ENCODE assay signal across 13 cellular contexts in the genomic region with DNA sequence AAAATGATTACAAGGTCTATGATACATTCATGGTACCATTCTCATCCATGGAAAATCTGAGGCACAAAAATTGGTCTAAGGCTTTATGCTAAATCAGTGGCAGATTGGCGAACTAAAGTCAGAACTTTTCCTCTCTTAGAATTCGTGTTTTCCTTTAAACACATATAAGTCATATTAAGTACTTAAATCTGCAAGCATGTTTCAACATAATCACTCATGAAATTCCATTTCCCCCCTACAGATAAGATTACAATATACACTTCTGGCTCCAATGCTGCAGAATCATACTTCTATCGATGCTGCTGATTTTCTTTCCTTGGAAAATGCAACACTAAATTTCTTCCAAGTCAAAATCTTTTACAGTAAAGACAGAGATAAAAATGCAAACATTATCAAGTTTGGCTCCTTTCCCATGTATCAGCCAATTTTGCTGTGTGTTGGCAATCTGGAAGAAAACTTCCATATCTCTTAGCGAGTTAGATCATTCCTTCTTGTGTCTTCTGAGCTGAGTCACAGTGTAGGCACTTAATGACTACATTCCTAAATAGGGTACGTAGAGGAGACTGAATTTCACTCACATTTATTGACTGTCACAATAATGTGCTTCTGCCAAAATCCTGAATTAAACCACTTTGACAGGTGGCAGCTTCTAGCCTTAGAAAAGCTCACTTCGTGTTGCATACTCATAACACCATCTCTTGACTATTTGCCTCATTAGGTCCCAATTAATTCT.
A peak's percentile ranks its signal among the peaks of the same experiment; 100 is the strongest.
DNase-seq lines count a peak whose midpoint lies in the region; ATAC-seq and TF ChIP-seq lines count a peak whose summit lies in the region.
"Had no signal": no experiment of that assay in that cellular context is flagged by ENCODE, and none has a peak within 500 bp of the region (broad histone marks: within the 10 kb centered on the region; RNA-seq: fewer than 3 reads in every experiment).

No MANE protein-coding gene starts in this region.

- no peaks in the 10 kb centered on the region for H3K9me3 Mint-ChIP-seq in activated CD8-positive, alpha-beta memory T cell treated with anti-CD3 and anti-CD28 coated beads, Interleukin-2, amount 10 ng/mL, durations not matched to agents 7 days and 5 days (ENCODE audit: low read depth)
- H3K9me3 Mint-ChIP-seq: naive thymus-derived CD4-positive, alpha-beta T cell had no signal

- H3K36me3 Mint-ChIP-seq in activated CD8-positive, alpha-beta memory T cell treated with anti-CD3 and anti-CD28 coated beads, Interleukin-2, amount 10 ng/mL, durations not matched to agents 7 days and 5 days = peaks cover 19% of the 10 kb centered on the region

- H3K4me3 Mint-ChIP-seq in activated CD8-positive, alpha-beta memory T cell treated with anti-CD3 and anti-CD28 coated beads, Interleukin-2, amount 10 ng/mL, durations not matched to agents 7 days and 5 days = no peak overlapping the region
- H3K4me3 Mint-ChIP-seq: naive thymus-derived CD4-positive, alpha-beta T cell had no signal

- H3K36me3 ChIP-seq in SJSA1 (no peaks in the 10 kb centered on the region), transverse colon (no peaks in the 10 kb centered on the region)

- no peak overlapping the region for H3K27ac Mint-ChIP-seq in activated CD8-positive, alpha-beta memory T cell treated with anti-CD3 and anti-CD28 coated beads, Interleukin-2, amount 10 ng/mL, durations not matched to agents 7 days and 5 days
- H3K27ac Mint-ChIP-seq: naive thymus-derived CD4-positive, alpha-beta T cell had no signal

- H3K27me3 Mint-ChIP-seq in activated CD8-positive, alpha-beta memory T cell treated with anti-CD3 and anti-CD28 coated beads, Interleukin-2, amount 10 ng/mL, durations not matched to agents 7 days and 5 days = peaks cover 29% of the 10 kb centered on the region

- H3K4me1 Mint-ChIP-seq in activated CD8-positive, alpha-beta memory T cell treated with anti-CD3 and anti-CD28 coated beads, Interleukin-2, amount 10 ng/mL, durations not matched to agents 7 days and 5 days = peaks cover 9% of the 10 kb centered on the region

- H3K9me3 ChIP-seq in SJSA1 (replicated peaks) (no peaks in the 10 kb centered on the region), transverse colon (no peaks in the 10 kb centered on the region)
- H3K9me3 ChIP-seq: esophagus muscularis mucosa had no signal

- DNase-seq in H4 (ENCODE audit: low spot score) (peak; percentile 68), SJSA1 (ENCODE audit: low read depth in 1 of 2, low spot score in 2 of 2) (peak; percentile 48 to 76), foreskin fibroblast (peak; percentile 74 to 81), skeletal muscle cell (ENCODE audit: low read depth) (peak; percentile 66), transverse colon (no peak), cerebellum (ENCODE audit: low spot score) (no peak), NCI-H1092 (lab: John Stamatoyannopoulos, UW) (no peak)
- no peak for DNase-seq in activated CD8-positive, alpha-beta memory T cell treated with anti-CD3 and anti-CD28 coated beads, Interleukin-2, amount 10 ng/mL, durations not matched to agents 7 days and 5 days
- DNase-seq: activated CD4-positive, CD25-positive, alpha-beta regulatory T cell; activated naive CD4-positive, alpha-beta T cell; GDM1; naive thymus-derived CD4-positive, alpha-beta T cell had no signal

- WGBS in transverse colon (ENCODE audit: low coverage in 1 of 2), 2 donors = 83 to 91% methylated on average over 5 to 6 of the region's 6 CpGs

- TF ChIP-seq EP300 in transverse colon (IDR thresholded peaks at IDR 0.05; ENCODE audit: low read depth) = no peak

- TF ChIP-seq CTCF in foreskin fibroblast (IDR thresholded peaks at IDR 0.05; ENCODE audit: low read depth, low read length) = no peak
- no peak for TF ChIP-seq CTCF in transverse colon (IDR thresholded peaks at IDR 0.05)

- in situ Hi-C loops in transverse colon (cut with MboI; ENCODE audit: low pct_ligation_motif_present in 1 of 4, low pct_unique_long_range_greater_than_20kb in 1 of 4, low sequenced_read_pairs in 3 of 4) = no loop called here

- H3K4me1 ChIP-seq in SJSA1 (replicated peaks) (peaks cover 36% of the 10 kb centered on the region), transverse colon (peaks cover 0 to 8% (median 2%) of the 10 kb centered on the region in 4 donors)

- no peak for ATAC-seq in activated CD8-positive, alpha-beta memory T cell treated with anti-CD3 and anti-CD28 coated beads, Interleukin-2, amount 10 ng/mL, durations not matched to agents 7 days and 5 days
- ATAC-seq: naive thymus-derived CD4-positive, alpha-beta T cell had no signal

- CTCF ChIA-PET in activated CD8-positive, alpha-beta memory T cell treated with anti-CD3 and anti-CD28 coated beads, Interleukin-2, amount 10 ng/mL, durations not matched to agents 7 days and 5 days (lab: Charles Lee) = interaction anchor here (0.8 kb wide), 1 partner anchor 226 kb away, joined by 3 read pairs; no protein-coding TSS in a partner anchor

- H3K27me3 ChIP-seq in SJSA1 (replicated peaks) = no peaks in the 10 kb centered on the region
- H3K27me3 ChIP-seq in transverse colon = no peaks in the 10 kb centered on the region
- H3K27me3 ChIP-seq: esophagus muscularis mucosa had no signal

- H3K27ac ChIP-seq in SJSA1 (peak overlapping the region; percentile 27), transverse colon (no peak overlapping the region)

- intact Hi-C loops in transverse colon (cut with DNase I; ENCODE audit: low total_unique reads) = no loop called here

- no peak overlapping the region for H3K4me3 ChIP-seq in SJSA1
- H3K4me3 ChIP-seq in foreskin fibroblast (ENCODE audit: low read depth in 1 of 2, low read length in 2 of 2) = no peak overlapping the region
- H3K4me3 ChIP-seq in skeletal muscle cell (ENCODE audit: low read depth, low read length) = no peak overlapping the region
- H3K4me3 ChIP-seq in transverse colon = no peak overlapping the region
- H3K4me3 ChIP-seq: esophagus muscularis mucosa had no signal

- TF ChIP-seq POLR2A in transverse colon (IDR thresholded peaks at IDR 0.05) = no peak

Comparison
In these comparisons a context has a peak if more than half of its experiments do, and no peak if none do; other contexts are left out.
1. DNase-seq: peak in H4 (single experiment), SJSA1 (2 of 2), foreskin fibroblast (2 of 2) and skeletal muscle cell (single experiment); none in transverse colon (single experiment), cerebellum (single experiment), activated CD8-positive, alpha-beta memory T cell treated with anti-CD3 and anti-CD28 coated beads, Interleukin-2, amount 10 ng/mL, durations not matched to agents 7 days and 5 days (single experiment) and NCI-H1092 (single experiment).